In the genomic region with DNA sequence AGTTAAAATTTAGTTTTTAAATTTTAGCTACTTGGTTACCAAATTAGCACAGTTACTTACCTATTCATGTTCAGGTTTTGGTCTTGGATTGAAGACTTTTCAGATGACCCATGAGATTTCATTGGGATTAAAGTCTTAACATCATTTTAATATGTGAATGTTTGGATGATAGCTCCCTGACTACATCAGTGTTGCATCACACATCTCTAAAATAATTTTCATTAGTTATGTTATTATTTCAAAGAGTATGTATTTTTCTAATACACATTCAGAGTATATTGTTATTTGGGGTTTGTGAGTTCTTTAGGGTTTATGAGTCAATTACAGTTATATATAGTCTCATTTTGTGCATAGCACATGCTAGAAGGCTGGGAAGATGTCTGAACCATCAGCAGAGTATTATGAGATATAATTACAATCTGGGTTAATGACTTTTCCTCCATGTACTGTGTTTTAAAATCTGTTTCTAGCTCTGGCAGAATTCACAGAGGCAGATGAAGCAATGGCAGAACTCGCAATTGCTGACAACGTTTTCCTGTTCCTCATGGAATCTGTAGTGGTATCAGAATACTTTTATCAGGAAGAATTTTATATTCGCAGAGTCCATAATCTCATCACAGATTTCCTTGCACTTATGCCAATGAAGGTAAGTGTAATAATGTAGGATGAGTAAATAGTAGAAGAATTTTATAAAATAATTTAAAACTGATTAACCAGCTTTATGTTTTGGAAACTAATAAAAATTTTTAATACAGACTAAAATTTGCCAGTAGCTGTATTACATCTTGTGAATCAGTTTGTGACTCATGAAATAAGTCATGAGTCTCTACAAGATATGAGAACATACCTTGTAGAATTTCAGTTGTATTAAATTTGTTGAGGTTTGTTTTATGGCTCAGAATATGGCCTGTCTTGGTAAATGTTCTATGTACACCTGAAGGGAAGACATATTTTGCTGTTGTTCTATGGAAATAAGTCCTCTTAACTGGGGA, we compare ENCODE assay signal across 36 cellular contexts. TPM values are rescaled to one million over a fixed set of nuclear protein-coding genes. Genes with fewer than 3 reads are reported as not detected.
A peak's percentile ranks its signal among the peaks of the same experiment; 100 is the strongest.
DNase-seq lines count a peak whose midpoint lies in the region; ATAC-seq and TF ChIP-seq lines count a peak whose summit lies in the region.
"Had no signal": no experiment of that assay in that cellular context is flagged by ENCODE, and none has a peak within 500 bp of the region (broad histone marks: within the 10 kb centered on the region; RNA-seq: fewer than 3 reads in every experiment).

No MANE protein-coding gene starts in this region.

- no peak for ATAC-seq in HG03139 (IDR thresholded peaks at IDR 0.05; ENCODE audit: unreplicated experiment)
- no peak for ATAC-seq in GM18868 (IDR thresholded peaks at IDR 0.05; ENCODE audit: unreplicated experiment)
- ATAC-seq in body of pancreas: no peak
- ATAC-seq: activated CD4-positive, alpha-beta T cell treated with anti-CD3 and anti-CD28 coated beads for 36 hours; activated CD8-positive, alpha-beta T cell treated with anti-CD3 and anti-CD28 coated beads for 36 hours; left colon; stimulated activated memory B cell treated with anti-CD40 and anti-IgM and Interleukin-4, amounts not matched to agents 10 μg/mL and 1 μg/mL and 100 μg/mL, for 72 hours had no signal

- H3K9me3 ChIP-seq in body of pancreas: no peaks in the 10 kb centered on the region
- H3K9me3 ChIP-seq: adrenal gland had no signal

- H3K4me1 Mint-ChIP-seq in endothelial cell (ENCODE audit: unreplicated experiment): no peaks in the 10 kb centered on the region
- H3K4me1 Mint-ChIP-seq: activated CD4-positive, alpha-beta T cell treated with anti-CD3 and anti-CD28 coated beads for 36 hours; nephron progenitor cell; stimulated activated memory B cell treated with anti-CD40 and anti-IgM and Interleukin-4, amounts not matched to agents 10 μg/mL and 1 μg/mL and 100 μg/mL, for 72 hours had no signal

- peak; percentile 19 for DNase-seq in M059J (ENCODE audit: low read depth)
- DNase-seq in amniotic epithelial cell (ENCODE audit: low read depth): peak; percentile 43
- peak; percentile 39 for DNase-seq in fibroblast of mammary gland (ENCODE audit: low read depth)
- DNase-seq in endothelial cell (ENCODE audit: low spot score): no peak
- DNase-seq in body of pancreas: no peak
- DNase-seq: activated CD4-positive, alpha-beta T cell treated with anti-CD3 and anti-CD28 coated beads for 36 hours; activated CD8-positive, alpha-beta memory T cell treated with anti-CD3 and anti-CD28 coated beads, Interleukin-2, amount 50 U/mL, for 48 hours; activated CD8-positive, alpha-beta T cell treated with anti-CD3 and anti-CD28 coated beads for 36 hours; activated naive CD4-positive, alpha-beta T cell treated with anti-CD3 and anti-CD28 coated beads for 36 hours; adrenal gland; caudate nucleus; COR-L47; dermis blood vessel endothelial cell; DMS79 treated with DMSO at 0.1 percent for 48 hours; GF-D8; GOT3; hypothalamus; left colon; MM.1S; NCI-H2029 treated with DMSO at 0.1 percent for 48 hours; NCI-H2227 treated with DMSO at 0.1 percent for 48 hours; NCI-H526 treated with DMSO at 0.1 percent for 48 hours; nephron progenitor cell; NK-92 treated with Interleukin-12 subunit alpha and Interleukin-12 subunit beta, amount 100 ng/mL, for 24 hours; PC-9; SHP77 treated with DMSO at 0.1 percent for 48 hours; stimulated activated CD4-positive, alpha-beta T cell treated with anti-CD3 and anti-CD28 coated beads, Interleukin-15, amount 100 ng/mL, for 24 hours; substantia nigra; SW 1271; T-helper 9 cell had no signal

- TF ChIP-seq CTCF in fibroblast of mammary gland (conservative IDR thresholded peaks at IDR 0.05; ENCODE audit: control insufficient read depth, insufficient read depth, low read depth, low read length) (no peak), endothelial cell (IDR thresholded peaks at IDR 0.05; ENCODE audit: unreplicated experiment) (no peak), body of pancreas (IDR thresholded peaks at IDR 0.05) (no peak)

- intact Hi-C loops in body of pancreas (cut with DNase I): no loop called here

- no peak overlapping the region for H3K4me3 Mint-ChIP-seq in endothelial cell (ENCODE audit: unreplicated experiment)
- H3K4me3 Mint-ChIP-seq: activated CD4-positive, alpha-beta T cell treated with anti-CD3 and anti-CD28 coated beads for 36 hours; activated CD8-positive, alpha-beta T cell treated with anti-CD3 and anti-CD28 coated beads for 36 hours; activated naive CD4-positive, alpha-beta T cell treated with anti-CD3 and anti-CD28 coated beads for 36 hours; activated T-helper 1 cell treated with anti-CD3 and anti-CD28 coated beads, Interleukin-12 subunit alpha, Interleukin-12 subunit beta, Interleukin-2, Interleukin-4 antibody, amounts not matched to agents 30 ng/mL and 10 ng/mL and 1 ng/mL, durations not matched to agents 14 hours and 24 hours and 36 hours; nephron progenitor cell; stimulated activated memory B cell treated with anti-CD40 and anti-IgM and Interleukin-4, amounts not matched to agents 10 μg/mL and 1 μg/mL and 100 μg/mL, for 72 hours; type B pancreatic cell had no signal

- H3K4me3 ChIP-seq in fibroblast of mammary gland (ENCODE audit: control insufficient read depth, low read depth, low read length) (no peak overlapping the region), body of pancreas (no peak overlapping the region)
- H3K4me3 ChIP-seq: adrenal gland, PC-9 had no signal

- no peaks in the 10 kb centered on the region for H3K27me3 ChIP-seq in body of pancreas
- H3K27me3 ChIP-seq: adrenal gland had no signal

- no peak overlapping the region for H3K27ac ChIP-seq in body of pancreas
- H3K27ac ChIP-seq: adrenal gland, C4-2B, PC-9 had no signal

- H3K4me1 ChIP-seq in body of pancreas: no peaks in the 10 kb centered on the region
- H3K4me1 ChIP-seq: adrenal gland had no signal

- no peak for TF ChIP-seq POLR2A in body of pancreas (IDR thresholded peaks at IDR 0.05)

- H3K27me3 Mint-ChIP-seq in endothelial cell (ENCODE audit: unreplicated experiment): no peaks in the 10 kb centered on the region
- H3K27me3 Mint-ChIP-seq: activated CD4-positive, alpha-beta T cell treated with anti-CD3 and anti-CD28 coated beads for 36 hours; activated CD8-positive, alpha-beta T cell treated with anti-CD3 and anti-CD28 coated beads for 36 hours; stimulated activated memory B cell treated with anti-CD40 and anti-IgM and Interleukin-4, amounts not matched to agents 10 μg/mL and 1 μg/mL and 100 μg/mL, for 72 hours; type B pancreatic cell had no signal

- peaks cover 4% of the 10 kb centered on the region for H3K36me3 Mint-ChIP-seq in endothelial cell (ENCODE audit: low read depth, unreplicated experiment)

- WGBS in body of pancreas, 2 donors: 86 to 90% methylated on average over 3 of the region's 3 CpGs

- no peaks in the 10 kb centered on the region for H3K9me3 Mint-ChIP-seq in endothelial cell (ENCODE audit: unreplicated experiment)
- H3K9me3 Mint-ChIP-seq: activated CD8-positive, alpha-beta T cell treated with anti-CD3 and anti-CD28 coated beads for 36 hours; activated naive CD4-positive, alpha-beta T cell treated with anti-CD3 and anti-CD28 coated beads for 36 hours; activated T-helper 1 cell treated with anti-CD3 and anti-CD28 coated beads, Interleukin-12 subunit alpha, Interleukin-12 subunit beta, Interleukin-2, Interleukin-4 antibody, amounts not matched to agents 30 ng/mL and 10 ng/mL and 1 ng/mL, durations not matched to agents 14 hours and 24 hours and 36 hours; nephron progenitor cell; stimulated activated memory B cell treated with anti-CD40 and anti-IgM and Interleukin-4, amounts not matched to agents 10 μg/mL and 1 μg/mL and 100 μg/mL, for 72 hours; type B pancreatic cell had no signal

- H3K36me3 ChIP-seq in body of pancreas (replicated peaks in 1 of 2; ENCODE audit: insufficient read depth in 1 of 2, low read depth in 2 of 2): peaks cover 0 to 20% of the 10 kb centered on the region in 2 donors

- no peak overlapping the region for H3K27ac Mint-ChIP-seq in endothelial cell (ENCODE audit: unreplicated experiment)
- H3K27ac Mint-ChIP-seq: activated CD4-positive, alpha-beta T cell treated with anti-CD3 and anti-CD28 coated beads for 36 hours; activated CD8-positive, alpha-beta T cell treated with anti-CD3 and anti-CD28 coated beads for 36 hours; activated naive CD4-positive, alpha-beta T cell treated with anti-CD3 and anti-CD28 coated beads for 36 hours; activated T-helper 1 cell treated with anti-CD3 and anti-CD28 coated beads, Interleukin-12 subunit alpha, Interleukin-12 subunit beta, Interleukin-2, Interleukin-4 antibody, amounts not matched to agents 30 ng/mL and 10 ng/mL and 1 ng/mL, durations not matched to agents 14 hours and 24 hours and 36 hours; nephron progenitor cell; stimulated activated memory B cell treated with anti-CD40 and anti-IgM and Interleukin-4, amounts not matched to agents 10 μg/mL and 1 μg/mL and 100 μg/mL, for 72 hours; type B pancreatic cell had no signal

RNA-seq across cellular contexts. Expression of a gene that starts 26.9 kb away (rescaled TPM):
- 82.5 and 109 TPM in 2 replicates for total RNA-seq in M059J (2014; rRNA removed; shearing (Covaris generic))
- 66.1 TPM for total RNA-seq in endothelial cell (ENCODE audit: unreplicated experiment)
- total RNA-seq in body of pancreas: 10 to 100 TPM; 13.7 to 24.4 TPM

Comparison
In these comparisons a context has a peak if more than half of its experiments do, and no peak if none do; other contexts are left out.
1. DNase-seq: peak in M059J (single experiment), amniotic epithelial cell (single experiment) and fibroblast of mammary gland (single experiment); none in endothelial cell (single experiment) and body of pancreas (0 of 4).